ENCODE assay signal across 15 cellular contexts in genomic region chr4:114193625-114194399, GRCh38.
DNase-seq lines count a peak whose midpoint lies in the region; ATAC-seq and TF ChIP-seq lines count a peak whose summit lies in the region.
"Had no signal": no experiment of that assay in that cellular context is flagged by ENCODE, and none has a peak within 500 bp of the region (broad histone marks: within the 10 kb centered on the region; RNA-seq: fewer than 3 reads in every experiment).

No MANE protein-coding gene starts in this region.

- no peak overlapping the region for H3K56ac ChIP-seq in IMR-90 (ENCODE audit: extremely low read depth, insufficient read depth, low read length)

- in situ Hi-C loops in IMR-90 (cut with MboI; ENCODE audit: low sequenced_read_pairs) = no loop called here

- no peak overlapping the region for H3K14ac ChIP-seq in IMR-90 (replicated peaks; ENCODE audit: low read depth, low read length)

- H2BK20ac ChIP-seq in IMR-90 (ENCODE audit: low read depth, low read length) = peak overlapping the region; percentile 37; the same call in 1 of the 2 replicates

- no peak overlapping the region for H2AFZ ChIP-seq in IMR-90 (replicated peaks; ENCODE audit: low read length, poor library complexity)

- dilution Hi-C loops in IMR-90 (cut with HindIII; ENCODE audit: low sequenced_read_pairs, unreplicated experiment) = no loop called here

- H4K20me1 ChIP-seq in IMR-90 (ENCODE audit: insufficient read depth, low read length) = no peaks in the 10 kb centered on the region

- H4K91ac ChIP-seq in IMR-90 (ENCODE audit: insufficient read depth, low read depth, low read length) = no peak overlapping the region

- no peaks in the 10 kb centered on the region for H3K9me3 ChIP-seq in IMR-90 (ENCODE audit: control insufficient read depth, insufficient read depth, low read length)

- H2AK5ac ChIP-seq in IMR-90 (ENCODE audit: low read depth, low read length) = no peak overlapping the region

- H2BK120ac ChIP-seq in IMR-90 (ENCODE audit: low read depth, low read length) = no peak overlapping the region

- no peak overlapping the region for H3K27ac ChIP-seq in IMR-90 (ENCODE audit: insufficient read depth, low read length)
- H3K27ac ChIP-seq: C4-2B had no signal

- no peaks in the 10 kb centered on the region for H3K79me1 ChIP-seq in IMR-90 (ENCODE audit: low read depth in 1 of 2, low read length in 2 of 2)

- H3K4me1 ChIP-seq in IMR-90 (ENCODE audit: control insufficient read depth, insufficient read depth, low read length) = no peaks in the 10 kb centered on the region

- WGBS in IMR-90 (ENCODE audit: extremely low coverage in 2 of 2, insufficient read length in 1 of 2), 2 experiments = no CpG with 5 or more reads among the region's 5 CpGs

- peak overlapping the region; percentile 50 for H3K18ac ChIP-seq in IMR-90 (ENCODE audit: low read depth, low read length)

- no peak overlapping the region for H2BK15ac ChIP-seq in IMR-90 (ENCODE audit: low read depth, low read length)

- DNase-seq in IMR-90 (peak; percentile 29), fibroblast of peridontal ligament (ENCODE audit: extremely low read depth) (peak; percentile 35), left lobe of liver (ENCODE audit: low spot score) (no peak), skeletal muscle cell (ENCODE audit: low read depth) (peak; percentile 0), DMS79 treated with DMSO at 0.1 percent for 48 hours (lab: John Stamatoyannopoulos, UW) (no peak)
- no peak for DNase-seq in stimulated activated CD4-positive, alpha-beta T cell treated with anti-CD3 and anti-CD28 coated beads, Interleukin-1b, Interleukin-23, amount 100 ng/mL, for 48 hours
- DNase-seq: CD4-positive, CD25-positive, alpha-beta regulatory T cell; CD8-positive, alpha-beta T cell; DMS 273 treated with DMSO at 0.1 percent for 48 hours; DMS79; GF-D8; H9 had no signal

- H3K4me3 ChIP-seq in IMR-90 (ENCODE audit: insufficient read depth, low read depth, low read length) (no peak overlapping the region), skeletal muscle cell (ENCODE audit: low read depth, low read length) (no peak overlapping the region)
- H3K4me3 ChIP-seq: GM23338 had no signal

- no peak overlapping the region for H3K9ac ChIP-seq in IMR-90 (ENCODE audit: low read depth, low read length)

- peak overlapping the region; percentile 60 for H2BK5ac ChIP-seq in IMR-90 (ENCODE audit: low read depth, low read length, poor library complexity, severe bottlenecking)

- H3K4ac ChIP-seq in IMR-90 (ENCODE audit: low read depth, low read length) = no peak overlapping the region

- POLR2A ChIA-PET in IMR-90 (lab: Charles Lee; ENCODE audit: unreplicated experiment) = no interaction called here

- ATAC-seq in IMR-90 (ENCODE audit: low read depth) (peak; percentile 60), left lobe of liver (peak; percentile 59)
- ATAC-seq: CD8-positive, alpha-beta T cell; HCT116 had no signal

- H4K8ac ChIP-seq in IMR-90 (ENCODE audit: low read depth in 2 of 2, low read length in 2 of 2) = no peak overlapping the region

- CTCF ChIA-PET in IMR-90 (lab: Yijun Ruan, JAX) = no interaction called here

- BruUV-seq in IMR-90 (replicated peaks; lab: Mats Ljungman, UMichigan) = no TSS peak

- TF ChIP-seq RAD21 in IMR-90 (IDR thresholded peaks at IDR 0.05; ENCODE audit: low read length) = no peak

- no peaks in the 10 kb centered on the region for H3K36me3 ChIP-seq in IMR-90 (ENCODE audit: control insufficient read depth, insufficient read depth, low read length)

- no peak for TF ChIP-seq CTCF in IMR-90 (conservative IDR thresholded peaks at IDR 0.05; ENCODE audit: low read depth, low read length)

- no peak for TF ChIP-seq POLR2A in IMR-90 (IDR thresholded peaks at IDR 0.05; ENCODE audit: low read depth, low read length)

- H4K5ac ChIP-seq in IMR-90 (ENCODE audit: low read depth, low read length) = no peak overlapping the region

- intact Hi-C loops in IMR-90 (cut with micrococcal nuclease) = loop anchor here (5.0 kb wide), 1 partner anchor 173 kb away; no protein-coding TSS in a partner anchor

- no peaks in the 10 kb centered on the region for H3K27me3 ChIP-seq in IMR-90 (ENCODE audit: control insufficient read depth, insufficient read depth, low read length)

- no peaks in the 10 kb centered on the region for H3K9me1 ChIP-seq in IMR-90 (ENCODE audit: insufficient read depth, low read length)

- H3K23ac ChIP-seq in IMR-90 (ENCODE audit: low read depth, low read length) = no peak overlapping the region

- 0 out of 2 replicates have a peak overlapping the region, but pooled peaks have one; percentile 22 for H3K4me2 ChIP-seq in IMR-90 (ENCODE audit: low read depth, low read length)
- H3K4me2 ChIP-seq: GM23338 had no signal

- no peak overlapping the region for H2AK9ac ChIP-seq in IMR-90 (replicated peaks; ENCODE audit: low read depth, low read length, poor library complexity)

TF ChIP-seq in IMR-90, 13 proteins besides CTCF, POLR2A, EP300 and RAD21:
- TF ChIP-seq CHD1 (IDR thresholded peaks at IDR 0.05; ENCODE audit: low read depth, low read length) (no peak), MAFK (IDR thresholded peaks at IDR 0.05; ENCODE audit: low read depth, low read length) (no peak), BHLHE40 (IDR thresholded peaks at IDR 0.05; ENCODE audit: low read depth, low read length) (no peak), RFX5 (IDR thresholded peaks at IDR 0.05; ENCODE audit: low read depth, low read length) (no peak), RCOR1 (IDR thresholded peaks at IDR 0.05; ENCODE audit: insufficient replicate concordance, low read length) (no peak), CEBPB (IDR thresholded peaks at IDR 0.05; ENCODE audit: low read depth, low read length) (no peak), NFE2L2 (IDR thresholded peaks at IDR 0.05; ENCODE audit: low read depth, low read length) (no peak), USF2 (IDR thresholded peaks at IDR 0.05; ENCODE audit: low read depth, low read length) (no peak)

Comparison
In these comparisons a context has a peak if more than half of its experiments do, and no peak if none do; other contexts are left out.
1. DNase-seq: peak in IMR-90 (single experiment), fibroblast of peridontal ligament (single experiment) and skeletal muscle cell (single experiment); none in left lobe of liver (single experiment), stimulated activated CD4-positive, alpha-beta T cell treated with anti-CD3 and anti-CD28 coated beads, Interleukin-1b, Interleukin-23, amount 100 ng/mL, for 48 hours (single experiment) and DMS79 treated with DMSO at 0.1 percent for 48 hours (single experiment).